24 cellular contexts compared by ENCODE assay signal in genomic region chr2:44766220-44766619, GRCh38.
"Had no signal": no experiment of that assay in that cellular context is flagged by ENCODE, and none has a peak within 500 bp of the region (broad histone marks: within the 10 kb centered on the region; RNA-seq: fewer than 3 reads in every experiment).

No MANE protein-coding gene starts in this region.

- H3K36me3 ChIP-seq: brain microvascular endothelial cell, MG63 had no signal

- H3K4me3 ChIP-seq: MG63 had no signal

- ATAC-seq: activated CD8-positive, alpha-beta T cell treated with anti-CD3 and anti-CD28 coated beads, Interleukin-2, amount 10 ng/mL, durations not matched to agents 7 days and 5 days; activated naive CD4-positive, alpha-beta T cell treated with anti-CD3 and anti-CD28 coated beads, Interleukin-2, amount 50 U/mL, for 72 hours; Panc1; Right ventricle myocardium inferior had no signal

- DNase-seq: activated CD4-positive, alpha-beta T cell treated with anti-CD3 and anti-CD28 coated beads, Interleukin-2, amount 10 ng/mL, durations not matched to agents 24 days and 14 days; activated CD4-positive, alpha-beta T cell treated with anti-CD3 and anti-CD28 coated beads, Interleukin-2, amount 50 U/mL, for 4 hours; activated CD8-positive, alpha-beta T cell treated with anti-CD3 and anti-CD28 coated beads, Interleukin-2, amount 10 ng/mL, durations not matched to agents 7 days and 5 days; activated gamma-delta T cell treated with Interleukin-2 at 50 U/mL for 16 hours; activated naive CD4-positive, alpha-beta T cell treated with anti-CD3 and anti-CD28 coated beads for 36 hours; activated T-cell treated with anti-CD3 and anti-CD28 coated beads, Interleukin-2, amount 50 U/mL, for 24 hours; anterior cingulate cortex; brain microvascular endothelial cell; Karpas-422; KBM-7; MG63; NCI-H1048; NCI-H1105 treated with DMSO at 0.1 percent for 48 hours; NCI-H1436 treated with DMSO at 0.1 percent for 48 hours; NCI-H1694 treated with DMSO at 0.1 percent for 48 hours; NCI-H2029; NCI-H345; NCI-H524 treated with DMSO at 0.1 percent for 48 hours; SIG-M5; T1000 had no signal

- H3K27ac ChIP-seq: brain microvascular endothelial cell, RWPE1 had no signal

- H3K9me3 ChIP-seq: MG63 had no signal
